In genomic region chr4:184477201-184477999, GRCh38 we compare ENCODE assay signal across 9 cellular contexts. TPM values are rescaled to one million over a fixed set of nuclear protein-coding genes. Genes with fewer than 3 reads are reported as not detected.
DNase-seq lines count a peak whose midpoint lies in the region; ATAC-seq and TF ChIP-seq lines count a peak whose summit lies in the region.
"Had no signal": no experiment of that assay in that cellular context is flagged by ENCODE, and none has a peak within 500 bp of the region (broad histone marks: within the 10 kb centered on the region; RNA-seq: fewer than 3 reads in every experiment).

No MANE protein-coding gene starts in this region.

- POLR2A ChIA-PET in WTC11 (lab: Charles Lee) = no interaction called here

- no peak for TF ChIP-seq POLR2A in erythroblast (IDR thresholded peaks at IDR 0.05; ENCODE audit: low read length)

- CTCF ChIA-PET in Calu3 (lab: Charles Lee) (interaction anchor here (0.7 kb wide), 1 partner anchor 479 kb away, joined by 3 read pairs; no protein-coding TSS in a partner anchor), WTC11 (lab: Charles Lee) (no interaction called here)

- H3K27ac Mint-ChIP-seq in Calu3 (ENCODE audit: unreplicated experiment) (no peak overlapping the region), WTC11 (peak overlapping the region; percentile 56)

- TF ChIP-seq CTCF in Calu3 (IDR thresholded peaks at IDR 0.05; ENCODE audit: unreplicated experiment) (no peak), WTC11 (IDR thresholded peaks at IDR 0.05) (no peak)

- H3K9me3 Mint-ChIP-seq in Calu3 (ENCODE audit: low read depth, unreplicated experiment) = no peaks in the 10 kb centered on the region
- H3K9me3 Mint-ChIP-seq in WTC11 = no peaks in the 10 kb centered on the region

- DNase-seq in Calu3 (no peak), WTC11 (ENCODE audit: low spot score) (no peak), erythroblast (lab: John Stamatoyannopoulos, UW) (peak; percentile 21 to 50), pons (ENCODE audit: low spot score) (peak; percentile 99), Kasumi-1 (lab: John Stamatoyannopoulos, UW) (no peak), NCI-H69 (lab: John Stamatoyannopoulos, UW) (no peak)
- DNase-seq: NCI-H1417 treated with DMSO at 0.1 percent for 48 hours had no signal

- intact Hi-C loops in Calu3 (cut with micrococcal nuclease; ENCODE audit: unreplicated experiment) = no loop called here

- peak overlapping the region; percentile 21 for H3K4me3 Mint-ChIP-seq in Calu3 (ENCODE audit: low read depth, unreplicated experiment)
- no peak overlapping the region; the same call in 1 of the 2 replicates for H3K4me3 Mint-ChIP-seq in WTC11

- BruUV-seq in Calu3 (replicated peaks; lab: Mats Ljungman, UMichigan) = no TSS peak

- H3K4me1 Mint-ChIP-seq in Calu3 (ENCODE audit: low read depth, unreplicated experiment) (peaks cover 15% of the 10 kb centered on the region), WTC11 (peaks cover 26% of the 10 kb centered on the region)

- ATAC-seq in WTC11 (no peak), GM19328 (IDR thresholded peaks at IDR 0.05; ENCODE audit: unreplicated experiment) (no peak), HG02678 (IDR thresholded peaks at IDR 0.05; ENCODE audit: unreplicated experiment) (no peak)

- H3K36me3 Mint-ChIP-seq in Calu3 (ENCODE audit: insufficient read depth, unreplicated experiment) (peaks cover 35% of the 10 kb centered on the region), WTC11 (no peaks in the 10 kb centered on the region)

- no peaks in the 10 kb centered on the region for H3K27me3 Mint-ChIP-seq in Calu3 (ENCODE audit: unreplicated experiment)
- H3K27me3 Mint-ChIP-seq in WTC11 (ENCODE audit: low read depth) = no peaks in the 10 kb centered on the region

TF ChIP-seq in WTC11, 78 proteins besides CTCF, POLR2A, EP300 and RAD21 (continues in another document):
- TF ChIP-seq E2F5 (CRISPR knock-in tag; IDR thresholded peaks at IDR 0.05) (no peak), ZNF423 (CRISPR knock-in tag; IDR thresholded peaks at IDR 0.05) (no peak), NR3C1 (CRISPR knock-in tag; conservative IDR thresholded peaks at IDR 0.05; ENCODE audit: low read depth) (no peak), ZNF416 (CRISPR knock-in tag; IDR thresholded peaks at IDR 0.05) (no peak), IRF2 (CRISPR knock-in tag; IDR thresholded peaks at IDR 0.05; ENCODE audit: borderline replicate concordance, low read depth) (no peak), ZNF138 (CRISPR knock-in tag; conservative IDR thresholded peaks at IDR 0.05) (no peak), ZNF219 (CRISPR knock-in tag; IDR thresholded peaks at IDR 0.05; ENCODE audit: borderline replicate concordance) (no peak), ZNF281 (CRISPR knock-in tag; IDR thresholded peaks at IDR 0.05) (no peak), CREM (CRISPR knock-in tag; IDR thresholded peaks at IDR 0.05) (no peak), CREB1 (CRISPR knock-in tag; IDR thresholded peaks at IDR 0.05) (no peak), HMGA2 (CRISPR knock-in tag; IDR thresholded peaks at IDR 0.05) (no peak)
- TF ChIP-seq, protein P1, sequence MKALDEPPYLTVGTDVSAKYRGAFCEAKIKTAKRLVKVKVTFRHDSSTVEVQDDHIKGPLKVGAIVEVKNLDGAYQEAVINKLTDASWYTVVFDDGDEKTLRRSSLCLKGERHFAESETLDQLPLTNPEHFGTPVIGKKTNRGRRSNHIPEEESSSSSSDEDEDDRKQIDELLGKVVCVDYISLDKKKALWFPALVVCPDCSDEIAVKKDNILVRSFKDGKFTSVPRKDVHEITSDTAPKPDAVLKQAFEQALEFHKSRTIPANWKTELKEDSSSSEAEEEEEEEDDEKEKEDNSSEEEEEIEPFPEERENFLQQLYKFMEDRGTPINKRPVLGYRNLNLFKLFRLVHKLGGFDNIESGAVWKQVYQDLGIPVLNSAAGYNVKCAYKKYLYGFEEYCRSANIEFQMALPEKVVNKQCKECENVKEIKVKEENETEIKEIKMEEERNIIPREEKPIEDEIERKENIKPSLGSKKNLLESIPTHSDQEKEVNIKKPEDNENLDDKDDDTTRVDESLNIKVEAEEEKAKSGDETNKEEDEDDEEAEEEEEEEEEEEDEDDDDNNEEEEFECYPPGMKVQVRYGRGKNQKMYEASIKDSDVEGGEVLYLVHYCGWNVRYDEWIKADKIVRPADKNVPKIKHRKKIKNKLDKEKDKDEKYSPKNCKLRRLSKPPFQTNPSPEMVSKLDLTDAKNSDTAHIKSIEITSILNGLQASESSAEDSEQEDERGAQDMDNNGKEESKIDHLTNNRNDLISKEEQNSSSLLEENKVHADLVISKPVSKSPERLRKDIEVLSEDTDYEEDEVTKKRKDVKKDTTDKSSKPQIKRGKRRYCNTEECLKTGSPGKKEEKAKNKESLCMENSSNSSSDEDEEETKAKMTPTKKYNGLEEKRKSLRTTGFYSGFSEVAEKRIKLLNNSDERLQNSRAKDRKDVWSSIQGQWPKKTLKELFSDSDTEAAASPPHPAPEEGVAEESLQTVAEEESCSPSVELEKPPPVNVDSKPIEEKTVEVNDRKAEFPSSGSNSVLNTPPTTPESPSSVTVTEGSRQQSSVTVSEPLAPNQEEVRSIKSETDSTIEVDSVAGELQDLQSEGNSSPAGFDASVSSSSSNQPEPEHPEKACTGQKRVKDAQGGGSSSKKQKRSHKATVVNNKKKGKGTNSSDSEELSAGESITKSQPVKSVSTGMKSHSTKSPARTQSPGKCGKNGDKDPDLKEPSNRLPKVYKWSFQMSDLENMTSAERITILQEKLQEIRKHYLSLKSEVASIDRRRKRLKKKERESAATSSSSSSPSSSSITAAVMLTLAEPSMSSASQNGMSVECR (CRISPR knock-in tag; IDR thresholded peaks at IDR 0.05; ENCODE audit: borderline replicate concordance) = no peak
- TF ChIP-seq, protein P2, sequence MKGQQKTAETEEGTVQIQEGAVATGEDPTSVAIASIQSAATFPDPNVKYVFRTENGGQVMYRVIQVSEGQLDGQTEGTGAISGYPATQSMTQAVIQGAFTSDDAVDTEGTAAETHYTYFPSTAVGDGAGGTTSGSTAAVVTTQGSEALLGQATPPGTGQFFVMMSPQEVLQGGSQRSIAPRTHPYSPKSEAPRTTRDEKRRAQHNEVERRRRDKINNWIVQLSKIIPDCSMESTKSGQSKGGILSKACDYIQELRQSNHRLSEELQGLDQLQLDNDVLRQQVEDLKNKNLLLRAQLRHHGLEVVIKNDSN (CRISPR knock-in tag; IDR thresholded peaks at IDR 0.05) = no peak
- TF ChIP-seq, protein P3, sequence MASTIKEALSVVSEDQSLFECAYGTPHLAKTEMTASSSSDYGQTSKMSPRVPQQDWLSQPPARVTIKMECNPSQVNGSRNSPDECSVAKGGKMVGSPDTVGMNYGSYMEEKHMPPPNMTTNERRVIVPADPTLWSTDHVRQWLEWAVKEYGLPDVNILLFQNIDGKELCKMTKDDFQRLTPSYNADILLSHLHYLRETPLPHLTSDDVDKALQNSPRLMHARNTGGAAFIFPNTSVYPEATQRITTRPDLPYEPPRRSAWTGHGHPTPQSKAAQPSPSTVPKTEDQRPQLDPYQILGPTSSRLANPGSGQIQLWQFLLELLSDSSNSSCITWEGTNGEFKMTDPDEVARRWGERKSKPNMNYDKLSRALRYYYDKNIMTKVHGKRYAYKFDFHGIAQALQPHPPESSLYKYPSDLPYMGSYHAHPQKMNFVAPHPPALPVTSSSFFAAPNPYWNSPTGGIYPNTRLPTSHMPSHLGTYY (CRISPR knock-in tag; IDR thresholded peaks at IDR 0.05) = no peak

RNA-seq across cellular contexts. Expression of gene IRF2, which starts 3.0 kb away (rescaled TPM):
- 27.3 and 28.2 TPM in 2 replicates for total RNA-seq in Calu3 (2022)
- 9.3 to 11.8 TPM (median 11.3 TPM) in 3 replicates for total RNA-seq in WTC11 (2021)

Comparison
In these comparisons a context has a peak if more than half of its experiments do, and no peak if none do; other contexts are left out.
1. DNase-seq: peak in erythroblast (2 of 2) and pons (single experiment); none in Calu3 (single experiment), WTC11 (single experiment), Kasumi-1 (0 of 2) and NCI-H69 (single experiment).